Comparison of ENCODE assay signal across 16 cellular contexts in the genomic region with DNA sequence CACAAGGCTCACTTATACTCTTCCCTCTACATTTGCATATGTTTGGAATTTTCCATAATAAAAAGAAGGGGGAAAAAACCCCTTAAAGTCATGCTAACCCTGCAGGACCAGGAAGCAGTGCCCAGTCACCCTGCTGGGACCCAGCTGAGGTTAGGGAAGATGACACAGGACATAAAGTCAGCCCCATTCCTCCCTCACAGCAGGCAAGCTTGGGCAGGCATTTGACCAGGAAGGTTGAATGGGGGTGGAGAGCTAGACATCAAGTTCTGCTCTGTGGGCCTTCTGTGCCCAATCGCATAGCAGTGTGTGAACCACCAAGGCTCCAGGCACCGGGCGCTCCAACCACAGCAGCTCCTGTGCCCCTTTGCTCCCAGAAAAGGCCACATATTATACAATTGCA. TPM values are rescaled to one million over a fixed set of nuclear protein-coding genes. Genes with fewer than 3 reads are reported as not detected.
DNase-seq lines count a peak whose midpoint lies in the region; ATAC-seq and TF ChIP-seq lines count a peak whose summit lies in the region.
"Had no signal": no experiment of that assay in that cellular context is flagged by ENCODE, and none has a peak within 500 bp of the region (broad histone marks: within the 10 kb centered on the region; RNA-seq: fewer than 3 reads in every experiment).

No MANE protein-coding gene starts in this region.

- H3K36me3 ChIP-seq in right atrium auricular region, result no peaks in the 10 kb centered on the region
- H3K36me3 ChIP-seq: BLaER1 had no signal

- H3K9me3 Mint-ChIP-seq in WTC11, result no peaks in the 10 kb centered on the region
- H3K9me3 Mint-ChIP-seq: CD14-positive monocyte; CD4-positive, alpha-beta memory T cell had no signal

- POLR2A ChIA-PET in WTC11 (lab: Charles Lee), result no interaction called here

- intact Hi-C loops in cardiac septum (cut with DNase I) (no loop called here), posterior vena cava (cut with DNase I) (no loop called here)

- peaks cover 0 to 1% of the 10 kb centered on the region in 2 donors for H3K4me1 ChIP-seq in right atrium auricular region
- H3K4me1 ChIP-seq in foreskin keratinocyte, result peaks cover 9% of the 10 kb centered on the region

- no peaks in the 10 kb centered on the region for H3K9me3 ChIP-seq in right atrium auricular region
- H3K9me3 ChIP-seq: BLaER1 had no signal

- H3K27ac ChIP-seq in right atrium auricular region, result no peak overlapping the region
- no peak overlapping the region for H3K27ac ChIP-seq in foreskin keratinocyte
- H3K27ac ChIP-seq: BLaER1 had no signal

- DNase-seq in cardiac septum (ENCODE audit: low spot score), result peak; percentile 60
- DNase-seq in right atrium auricular region (ENCODE audit: low spot score), result no peak
- DNase-seq in WTC11 (ENCODE audit: low spot score), result no peak
- peak in 1 of 2 donors; percentile 47 for DNase-seq in foreskin keratinocyte
- peak; percentile 66 for DNase-seq in posterior vena cava (ENCODE audit: low spot score)
- DNase-seq in NCI-H2196 (lab: John Stamatoyannopoulos, UW; ENCODE audit: unreplicated experiment), result no peak
- DNase-seq in T-helper 9 cell, result no peak
- DNase-seq: 8988T; CD4-positive, alpha-beta memory T cell; DMS153; DMS79; GDM1 had no signal

- H3K36me3 Mint-ChIP-seq in WTC11, result no peaks in the 10 kb centered on the region
- H3K36me3 Mint-ChIP-seq: CD14-positive monocyte; CD4-positive, alpha-beta memory T cell had no signal

- H3K27me3 ChIP-seq in right atrium auricular region (no peaks in the 10 kb centered on the region), foreskin keratinocyte (peaks cover 6% of the 10 kb centered on the region)
- H3K27me3 ChIP-seq: BLaER1 had no signal

- CTCF ChIA-PET in WTC11 (lab: Charles Lee), result interaction anchor here (1.4 to 2.1 kb wide), 4 partner anchors 8 to 381 kb away, joined by 4 to 11 read pairs (median 6); no protein-coding TSS in a partner anchor

- peaks cover 39% of the 10 kb centered on the region for H3K4me1 Mint-ChIP-seq in WTC11
- H3K4me1 Mint-ChIP-seq: CD4-positive, alpha-beta memory T cell had no signal

- no peak overlapping the region for H3K4me3 ChIP-seq in right atrium auricular region
- H3K4me3 ChIP-seq: BLaER1 had no signal

- no peak overlapping the region for H3K4me3 Mint-ChIP-seq in WTC11
- H3K4me3 Mint-ChIP-seq: CD14-positive monocyte; CD4-positive, alpha-beta memory T cell had no signal

- no peak overlapping the region for H3K27ac Mint-ChIP-seq in WTC11
- H3K27ac Mint-ChIP-seq: CD14-positive monocyte; CD4-positive, alpha-beta memory T cell had no signal

- peaks cover 58% of the 10 kb centered on the region for H3K27me3 Mint-ChIP-seq in WTC11 (ENCODE audit: low read depth)

- ATAC-seq in WTC11 (peak; percentile 67), foreskin keratinocyte (peak; percentile 31), GM21786 (IDR thresholded peaks at IDR 0.05; ENCODE audit: unreplicated experiment) (no peak)
- ATAC-seq: HCT116 had no signal

- no peak for TF ChIP-seq CTCF in right atrium auricular region (IDR thresholded peaks at IDR 0.05)
- TF ChIP-seq CTCF in WTC11 (IDR thresholded peaks at IDR 0.05), result no peak
- no peak for TF ChIP-seq CTCF in foreskin keratinocyte (conservative IDR thresholded peaks at IDR 0.05)

TF ChIP-seq in WTC11, 78 proteins besides CTCF, POLR2A, EP300 and RAD21:
- TF ChIP-seq ATF3 (CRISPR knock-in tag; conservative IDR thresholded peaks at IDR 0.05) (no peak), TEAD1 (CRISPR knock-in tag; IDR thresholded peaks at IDR 0.05) (peak; percentile 78; the same call in 1 of the 2 replicates), NFE2L1 (CRISPR knock-in tag; IDR thresholded peaks at IDR 0.05) (no peak), JUN (CRISPR knock-in tag; IDR thresholded peaks at IDR 0.05) (no peak), ZNF423 (CRISPR knock-in tag; IDR thresholded peaks at IDR 0.05) (peak; percentile 67; the same call in 1 of the 2 replicates), ATF1 (CRISPR knock-in tag; IDR thresholded peaks at IDR 0.05) (no peak), RORB (CRISPR knock-in tag; IDR thresholded peaks at IDR 0.05) (no peak), EMX1 (CRISPR knock-in tag; IDR thresholded peaks at IDR 0.05) (no peak), ELF4 (CRISPR knock-in tag; IDR thresholded peaks at IDR 0.05; ENCODE audit: low read depth) (no peak)
- TF ChIP-seq, protein P1, sequence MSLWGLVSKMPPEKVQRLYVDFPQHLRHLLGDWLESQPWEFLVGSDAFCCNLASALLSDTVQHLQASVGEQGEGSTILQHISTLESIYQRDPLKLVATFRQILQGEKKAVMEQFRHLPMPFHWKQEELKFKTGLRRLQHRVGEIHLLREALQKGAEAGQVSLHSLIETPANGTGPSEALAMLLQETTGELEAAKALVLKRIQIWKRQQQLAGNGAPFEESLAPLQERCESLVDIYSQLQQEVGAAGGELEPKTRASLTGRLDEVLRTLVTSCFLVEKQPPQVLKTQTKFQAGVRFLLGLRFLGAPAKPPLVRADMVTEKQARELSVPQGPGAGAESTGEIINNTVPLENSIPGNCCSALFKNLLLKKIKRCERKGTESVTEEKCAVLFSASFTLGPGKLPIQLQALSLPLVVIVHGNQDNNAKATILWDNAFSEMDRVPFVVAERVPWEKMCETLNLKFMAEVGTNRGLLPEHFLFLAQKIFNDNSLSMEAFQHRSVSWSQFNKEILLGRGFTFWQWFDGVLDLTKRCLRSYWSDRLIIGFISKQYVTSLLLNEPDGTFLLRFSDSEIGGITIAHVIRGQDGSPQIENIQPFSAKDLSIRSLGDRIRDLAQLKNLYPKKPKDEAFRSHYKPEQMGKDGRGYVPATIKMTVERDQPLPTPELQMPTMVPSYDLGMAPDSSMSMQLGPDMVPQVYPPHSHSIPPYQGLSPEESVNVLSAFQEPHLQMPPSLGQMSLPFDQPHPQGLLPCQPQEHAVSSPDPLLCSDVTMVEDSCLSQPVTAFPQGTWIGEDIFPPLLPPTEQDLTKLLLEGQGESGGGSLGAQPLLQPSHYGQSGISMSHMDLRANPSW (CRISPR knock-in tag; conservative IDR thresholded peaks at IDR 0.05; ENCODE audit: low read depth), result no peak
- TF ChIP-seq, protein P2, sequence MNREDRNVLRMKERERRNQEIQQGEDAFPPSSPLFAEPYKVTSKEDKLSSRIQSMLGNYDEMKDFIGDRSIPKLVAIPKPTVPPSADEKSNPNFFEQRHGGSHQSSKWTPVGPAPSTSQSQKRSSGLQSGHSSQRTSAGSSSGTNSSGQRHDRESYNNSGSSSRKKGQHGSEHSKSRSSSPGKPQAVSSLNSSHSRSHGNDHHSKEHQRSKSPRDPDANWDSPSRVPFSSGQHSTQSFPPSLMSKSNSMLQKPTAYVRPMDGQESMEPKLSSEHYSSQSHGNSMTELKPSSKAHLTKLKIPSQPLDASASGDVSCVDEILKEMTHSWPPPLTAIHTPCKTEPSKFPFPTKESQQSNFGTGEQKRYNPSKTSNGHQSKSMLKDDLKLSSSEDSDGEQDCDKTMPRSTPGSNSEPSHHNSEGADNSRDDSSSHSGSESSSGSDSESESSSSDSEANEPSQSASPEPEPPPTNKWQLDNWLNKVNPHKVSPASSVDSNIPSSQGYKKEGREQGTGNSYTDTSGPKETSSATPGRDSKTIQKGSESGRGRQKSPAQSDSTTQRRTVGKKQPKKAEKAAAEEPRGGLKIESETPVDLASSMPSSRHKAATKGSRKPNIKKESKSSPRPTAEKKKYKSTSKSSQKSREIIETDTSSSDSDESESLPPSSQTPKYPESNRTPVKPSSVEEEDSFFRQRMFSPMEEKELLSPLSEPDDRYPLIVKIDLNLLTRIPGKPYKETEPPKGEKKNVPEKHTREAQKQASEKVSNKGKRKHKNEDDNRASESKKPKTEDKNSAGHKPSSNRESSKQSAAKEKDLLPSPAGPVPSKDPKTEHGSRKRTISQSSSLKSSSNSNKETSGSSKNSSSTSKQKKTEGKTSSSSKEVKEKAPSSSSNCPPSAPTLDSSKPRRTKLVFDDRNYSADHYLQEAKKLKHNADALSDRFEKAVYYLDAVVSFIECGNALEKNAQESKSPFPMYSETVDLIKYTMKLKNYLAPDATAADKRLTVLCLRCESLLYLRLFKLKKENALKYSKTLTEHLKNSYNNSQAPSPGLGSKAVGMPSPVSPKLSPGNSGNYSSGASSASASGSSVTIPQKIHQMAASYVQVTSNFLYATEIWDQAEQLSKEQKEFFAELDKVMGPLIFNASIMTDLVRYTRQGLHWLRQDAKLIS (CRISPR knock-in tag; IDR thresholded peaks at IDR 0.05; ENCODE audit: borderline replicate concordance), result no peak

RNA-seq across cellular contexts. Expression of gene HDAC11, which starts 7.1 kb away (rescaled TPM):
- total RNA-seq in cardiac septum (30.7 TPM), right atrium auricular region (10 to 100 TPM; 30.6 to 30.7 TPM), WTC11 (2021) (11.5 to 12.5 TPM (median 12.0 TPM) in 3 replicates), foreskin keratinocyte (13.3 and 13.5 TPM in 2 replicates), posterior vena cava (10 to 100 TPM; 12.9 to 15.3 TPM)
- polyA plus RNA-seq in foreskin keratinocyte, result 13.8 and 14.9 TPM in 2 replicates

RNA-seq across cellular contexts. Expression of gene NUP210, which starts 52.9 kb away (rescaled TPM):
- total RNA-seq in cardiac septum, result 2.6 TPM
- total RNA-seq in right atrium auricular region, result 1 to 10 TPM; 4.4 to 4.5 TPM
- total RNA-seq in WTC11 (2021), result 59.2 to 69.9 TPM (median 69.8 TPM) in 3 replicates
- not detected in 2 replicates for total RNA-seq in foreskin keratinocyte
- polyA plus RNA-seq in foreskin keratinocyte, result not detected in 2 replicates
- total RNA-seq in posterior vena cava, result 1 to 10 TPM; 2.2 to 2.5 TPM

Comparison
In these comparisons a context has a peak if more than half of its experiments do, and no peak if none do; other contexts are left out.
1. DNase-seq: peak in cardiac septum (single experiment) and posterior vena cava (single experiment); none in right atrium auricular region (single experiment), WTC11 (single experiment), NCI-H2196 (single experiment) and T-helper 9 cell (single experiment).
2. RNA of gene NUP210, which starts 52.9 kb away (total RNA-seq): 59.2 to 69.9 TPM in WTC11; 4.4 to 4.5 TPM in right atrium auricular region, 2.6 TPM in cardiac septum (single experiment), 2.2 to 2.5 TPM in posterior vena cava and not detected in foreskin keratinocyte; every median in the first group is over 10 times any median in the second.